ENCODE assay signal across 14 cellular contexts in the genomic region with DNA sequence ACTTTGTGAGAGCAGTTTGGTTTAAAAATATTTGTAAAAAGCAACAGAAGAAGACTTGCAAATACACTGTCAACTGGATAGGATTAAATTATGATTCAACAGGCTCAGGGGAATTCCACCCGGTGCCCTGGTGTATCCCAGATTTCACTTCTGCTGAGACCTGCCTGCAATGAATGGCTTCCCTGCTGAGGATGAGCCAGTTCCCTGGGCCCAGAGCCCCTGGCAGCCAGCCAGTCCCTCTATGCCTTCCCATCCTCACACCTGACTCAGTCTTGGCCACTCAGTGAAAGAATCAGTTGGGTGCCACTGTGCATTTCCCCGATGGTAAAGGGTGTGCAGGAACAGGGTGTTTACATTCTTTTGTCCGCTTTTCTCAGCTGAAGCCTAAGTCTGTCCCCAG.
DNase-seq lines count a peak whose midpoint lies in the region; ATAC-seq, FAIRE-seq and TF ChIP-seq lines count a peak whose summit lies in the region.
"Had no signal": no experiment of that assay in that cellular context is flagged by ENCODE, and none has a peak within 500 bp of the region (broad histone marks: within the 10 kb centered on the region; RNA-seq: fewer than 3 reads in every experiment).

No MANE protein-coding gene starts in this region.

- peak; percentile 32 for DNase-seq in HFFc6
- DNase-seq in NCI-H2227 (lab: John Stamatoyannopoulos, UW; ENCODE audit: unreplicated experiment): peak; percentile 52
- no peak for DNase-seq in GM12878 (ENCODE audit: low read depth, low spot score)
- no peak for DNase-seq in neuronal stem cell (ENCODE audit: low spot score)
- no peak for DNase-seq in OCI-M1 (lab: John Stamatoyannopoulos, UW)
- no peak for DNase-seq in stimulated activated effector memory CD8-positive, alpha-beta T cell treated with anti-CD3 and anti-CD28 coated beads, Interleukin-12 subunit alpha, Interleukin-12 subunit beta, amount 100 ng/mL, for 72 hours (ENCODE audit: low spot score in 2 of 2)
- DNase-seq in DMS114 treated with DMSO at 0.1 percent for 48 hours (lab: John Stamatoyannopoulos, UW; ENCODE audit: unreplicated experiment): no peak
- DNase-seq: effector memory CD4-positive, alpha-beta T cell; immature natural killer cell; T-helper 9 cell; transverse colon had no signal

- no peak overlapping the region for H4K8ac ChIP-seq in neuronal stem cell (ENCODE audit: low read depth, low read length)

- H3K27ac ChIP-seq in GM12878 (ENCODE audit: control insufficient read depth, insufficient read depth): no peak overlapping the region
- H3K27ac ChIP-seq in neuronal stem cell (replicated peaks; ENCODE audit: low read length): no peak overlapping the region
- H3K27ac ChIP-seq: neutrophil, transverse colon had no signal

- TF ChIP-seq RAD21 in GM12878 (IDR thresholded peaks at IDR 0.05; ENCODE audit: insufficient read depth, low read depth, low read length): no peak

- RAD21 ChIA-PET in GM12878 (lab: Charles Lee; ENCODE audit: unreplicated experiment): no interaction called here

- CTCF ChIA-PET in GM12878 (lab: Yijun Ruan, JAX): interaction anchor here (0.9 kb wide), 1 partner anchor 19 kb away, joined by 4 read pairs; no protein-coding TSS in a partner anchor

- POLR2A ChIA-PET in GM12878 (lab: Charles Lee): interaction anchor here (0.6 to 1.2 kb wide), 2 partner anchors 20 to 41 kb away, joined by 3 read pairs; no protein-coding TSS in a partner anchor

- H3K4me1 ChIP-seq in GM12878 (ENCODE audit: control insufficient read depth, insufficient read depth, low read length): no peaks in the 10 kb centered on the region
- peaks cover 0 to 3% of the 10 kb centered on the region in 2 donors for H3K4me1 ChIP-seq in neuronal stem cell (ENCODE audit: control insufficient read depth in 2 of 2, insufficient read depth in 1 of 2, low read depth in 1 of 2, low read length in 2 of 2)

- H3K18ac ChIP-seq in neuronal stem cell (ENCODE audit: low read length): no peak overlapping the region

- H3K4me2 ChIP-seq in GM12878 (ENCODE audit: control insufficient read depth, insufficient read depth) (no peak overlapping the region), neuronal stem cell (ENCODE audit: insufficient read depth, low read length, poor library complexity, severe bottlenecking) (no peak overlapping the region)

- in situ Hi-C loops in GM12878 (cut with MboI): no loop called here

- H2AFZ ChIP-seq in GM12878 (ENCODE audit: control insufficient read depth, low read depth, low read length): no peak overlapping the region
- H2AFZ ChIP-seq in neuronal stem cell (ENCODE audit: low read length): no peak overlapping the region

- peaks cover 25% of the 10 kb centered on the region for H3K4me1 Mint-ChIP-seq in HFFc6 (ENCODE audit: low read depth)
- no peaks in the 10 kb centered on the region for H3K4me1 Mint-ChIP-seq in stimulated activated effector memory CD8-positive, alpha-beta T cell treated with anti-CD3 and anti-CD28 coated beads, Interleukin-12 subunit alpha, Interleukin-12 subunit beta, amount 100 ng/mL, for 72 hours
- no peaks in the 10 kb centered on the region for H3K4me1 Mint-ChIP-seq in activated T-helper 17 cell treated with anti-CD3 and anti-CD28 coated beads, Interleukin-2, amount 50 U/mL, for 72 hours
- H3K4me1 Mint-ChIP-seq: immature natural killer cell had no signal

- H3K4me3 Mint-ChIP-seq in HFFc6: no peak overlapping the region
- no peak overlapping the region for H3K4me3 Mint-ChIP-seq in stimulated activated effector memory CD8-positive, alpha-beta T cell treated with anti-CD3 and anti-CD28 coated beads, Interleukin-12 subunit alpha, Interleukin-12 subunit beta, amount 100 ng/mL, for 72 hours
- H3K4me3 Mint-ChIP-seq in activated T-helper 17 cell treated with anti-CD3 and anti-CD28 coated beads, Interleukin-2, amount 50 U/mL, for 72 hours: no peak overlapping the region
- H3K4me3 Mint-ChIP-seq: activated T-helper 1 cell treated with anti-CD3 and anti-CD28 coated beads, Interleukin-12 subunit alpha, Interleukin-12 subunit beta, Interleukin-2, Interleukin-4 antibody, amounts not matched to agents 30 ng/mL and 10 ng/mL and 1 ng/mL, durations not matched to agents 14 hours and 24 hours and 36 hours; immature natural killer cell had no signal

- H2BK5ac ChIP-seq in neuronal stem cell (ENCODE audit: low read length): no peak overlapping the region

- no peak for TF ChIP-seq POLR2A in GM12878 (IDR thresholded peaks at IDR 0.05; ENCODE audit: low read depth, low read length)

- SMC1A ChIA-PET in GM12878 (lab: Charles Lee; ENCODE audit: uncharacterized antibody, unreplicated experiment): interaction anchor here (0.9 to 1.6 kb wide), 5 partner anchors 11 to 42 kb away, joined by 3 to 6 read pairs (median 4); no protein-coding TSS in a partner anchor

- no peak overlapping the region for H2BK15ac ChIP-seq in neuronal stem cell (ENCODE audit: low read length)

- ATAC-seq in GM12878: peak; percentile 5; the same call in 2 of the 3 replicates
- ATAC-seq in stimulated activated effector memory CD8-positive, alpha-beta T cell treated with anti-CD3 and anti-CD28 coated beads, Interleukin-12 subunit alpha, Interleukin-12 subunit beta, amount 100 ng/mL, for 72 hours: no peak
- no peak for ATAC-seq in activated T-helper 17 cell treated with anti-CD3 and anti-CD28 coated beads, Interleukin-2, amount 50 U/mL, for 72 hours (replicated peaks)

- no peak overlapping the region for H3K9ac ChIP-seq in GM12878 (ENCODE audit: control insufficient read depth, insufficient read depth, low read length)
- no peak overlapping the region for H3K9ac ChIP-seq in neuronal stem cell (ENCODE audit: low read depth, low read length, poor library complexity)

- H3K27me3 Mint-ChIP-seq in HFFc6 (ENCODE audit: insufficient read depth): no peaks in the 10 kb centered on the region
- H3K27me3 Mint-ChIP-seq in activated T-helper 17 cell treated with anti-CD3 and anti-CD28 coated beads, Interleukin-2, amount 50 U/mL, for 72 hours: peaks cover 6% of the 10 kb centered on the region

- intact Hi-C loops in GM12878 (cut with micrococcal nuclease; ENCODE audit: unreplicated experiment): no loop called here

- H3K36me3 ChIP-seq in GM12878 (ENCODE audit: control insufficient read depth in 2 of 2, insufficient read depth in 2 of 2, low read length in 1 of 2): no peaks in the 10 kb centered on the region
- no peaks in the 10 kb centered on the region for H3K36me3 ChIP-seq in neuronal stem cell (replicated peaks in 1 of 2; ENCODE audit: control insufficient read depth in 2 of 2, insufficient read depth in 2 of 2, low read length in 2 of 2)
- H3K36me3 ChIP-seq: neutrophil, transverse colon had no signal

- H2AK5ac ChIP-seq in neuronal stem cell (ENCODE audit: low read depth, low read length): no peak overlapping the region

- H3K79me2 ChIP-seq in GM12878 (ENCODE audit: control insufficient read depth, insufficient read depth, low read length): no peaks in the 10 kb centered on the region

- BruUV-seq in GM12878 (replicated peaks; lab: Mats Ljungman, UMichigan): no TSS peak

- no peak overlapping the region for H4K91ac ChIP-seq in neuronal stem cell (ENCODE audit: low read depth, low read length, poor library complexity)

- H3K9me3 Mint-ChIP-seq in HFFc6: no peaks in the 10 kb centered on the region
- H3K9me3 Mint-ChIP-seq in stimulated activated effector memory CD8-positive, alpha-beta T cell treated with anti-CD3 and anti-CD28 coated beads, Interleukin-12 subunit alpha, Interleukin-12 subunit beta, amount 100 ng/mL, for 72 hours: peaks cover 17% of the 10 kb centered on the region
- peaks cover 5% of the 10 kb centered on the region for H3K9me3 Mint-ChIP-seq in activated T-helper 17 cell treated with anti-CD3 and anti-CD28 coated beads, Interleukin-2, amount 50 U/mL, for 72 hours
- H3K9me3 Mint-ChIP-seq: activated T-helper 1 cell treated with anti-CD3 and anti-CD28 coated beads, Interleukin-12 subunit alpha, Interleukin-12 subunit beta, Interleukin-2, Interleukin-4 antibody, amounts not matched to agents 30 ng/mL and 10 ng/mL and 1 ng/mL, durations not matched to agents 14 hours and 24 hours and 36 hours had no signal

- no peak overlapping the region for H3K27ac Mint-ChIP-seq in HFFc6
- H3K27ac Mint-ChIP-seq in stimulated activated effector memory CD8-positive, alpha-beta T cell treated with anti-CD3 and anti-CD28 coated beads, Interleukin-12 subunit alpha, Interleukin-12 subunit beta, amount 100 ng/mL, for 72 hours: no peak overlapping the region
- no peak overlapping the region for H3K27ac Mint-ChIP-seq in activated T-helper 17 cell treated with anti-CD3 and anti-CD28 coated beads, Interleukin-2, amount 50 U/mL, for 72 hours
- H3K27ac Mint-ChIP-seq: activated T-helper 1 cell treated with anti-CD3 and anti-CD28 coated beads, Interleukin-12 subunit alpha, Interleukin-12 subunit beta, Interleukin-2, Interleukin-4 antibody, amounts not matched to agents 30 ng/mL and 10 ng/mL and 1 ng/mL, durations not matched to agents 14 hours and 24 hours and 36 hours; immature natural killer cell had no signal

- no peaks in the 10 kb centered on the region for H4K20me1 ChIP-seq in GM12878 (ENCODE audit: control insufficient read depth, insufficient read depth)

- FAIRE-seq in GM12878 (lab: Jason Lieb, UNC): no peak

- no peaks in the 10 kb centered on the region for H3K36me3 Mint-ChIP-seq in HFFc6 (ENCODE audit: low read depth)
- no peaks in the 10 kb centered on the region for H3K36me3 Mint-ChIP-seq in stimulated activated effector memory CD8-positive, alpha-beta T cell treated with anti-CD3 and anti-CD28 coated beads, Interleukin-12 subunit alpha, Interleukin-12 subunit beta, amount 100 ng/mL, for 72 hours
- no peaks in the 10 kb centered on the region for H3K36me3 Mint-ChIP-seq in activated T-helper 17 cell treated with anti-CD3 and anti-CD28 coated beads, Interleukin-2, amount 50 U/mL, for 72 hours (ENCODE audit: low read depth)
- H3K36me3 Mint-ChIP-seq: immature natural killer cell had no signal

- no peaks in the 10 kb centered on the region for H3K79me1 ChIP-seq in neuronal stem cell (ENCODE audit: low read depth, low read length)

- 45% methylated on average over 3 of the region's 3 CpGs for WGBS in GM12878 (ENCODE audit: insufficient coverage, insufficient replicate concordance, low lambda C conversion rate, missing lambda C conversion rate)
- WGBS in neuronal stem cell (ENCODE audit: extremely low coverage in 2 of 2, insufficient read length in 2 of 2, insufficient replicate concordance in 1 of 2), 2 donors: no CpG with 5 or more reads among the region's 3 CpGs

- no peak overlapping the region for H2BK12ac ChIP-seq in neuronal stem cell (ENCODE audit: low read length)

- no peak overlapping the region for H3K4me3 ChIP-seq in GM12878
- H3K4me3 ChIP-seq in neuronal stem cell (ENCODE audit: low read length in 2 of 2): peak overlapping the region in 1 of 2 donors; percentile 56
- H3K4me3 ChIP-seq: transverse colon had no signal

- no peaks in the 10 kb centered on the region for H3K9me3 ChIP-seq in GM12878 (replicated peaks; ENCODE audit: control insufficient read depth, insufficient read depth, low read length)
- no peaks in the 10 kb centered on the region for H3K9me3 ChIP-seq in neuronal stem cell (replicated peaks in 1 of 2; ENCODE audit: control insufficient read depth in 2 of 2, insufficient read depth in 1 of 2, low read depth in 1 of 2, low read length in 2 of 2)
- H3K9me3 ChIP-seq: neutrophil, transverse colon had no signal

- H3K4ac ChIP-seq in neuronal stem cell (ENCODE audit: low read length): no peak overlapping the region

- no peaks in the 10 kb centered on the region for H3K27me3 ChIP-seq in GM12878 (replicated peaks in 1 of 2; ENCODE audit: control insufficient read depth in 2 of 2, insufficient read depth in 2 of 2, low read length in 1 of 2)
- H3K27me3 ChIP-seq in neuronal stem cell (ENCODE audit: control insufficient read depth in 3 of 3, insufficient read depth in 3 of 3, low read depth in 1 of 3, low read length in 3 of 3): no peaks in the 10 kb centered on the region
- H3K27me3 ChIP-seq: neutrophil, transverse colon had no signal

- H3K14ac ChIP-seq in neuronal stem cell (ENCODE audit: low read length): no peak overlapping the region

- H3K23ac ChIP-seq in neuronal stem cell (ENCODE audit: low read depth, low read length, poor library complexity): peak overlapping the region; percentile 8

- H2BK120ac ChIP-seq in neuronal stem cell (ENCODE audit: low read depth, low read length): no peak overlapping the region

- TF ChIP-seq EP300 in GM12878 (IDR thresholded peaks at IDR 0.05; ENCODE audit: borderline replicate concordance in 1 of 2, control insufficient read depth in 1 of 2, low read depth in 2 of 2, low read length in 2 of 2): no peak

- TF ChIP-seq CTCF in HFFc6 (IDR thresholded peaks at IDR 0.05) (no peak), GM12878 (IDR thresholded peaks at IDR 0.05 in 2 of 3, conservative IDR thresholded peaks at IDR 0.05 in 1 of 3; ENCODE audit: control insufficient read depth in 2 of 3, extremely low read depth in 1 of 3, insufficient read depth in 1 of 3, low read depth in 3 of 3, low read length in 3 of 3) (no peak)

Comparison
In these comparisons a context has a peak if more than half of its experiments do, and no peak if none do; other contexts are left out.
1. DNase-seq: peak in HFFc6 (single experiment) and NCI-H2227 (single experiment); none in GM12878 (single experiment), neuronal stem cell (single experiment), OCI-M1 (single experiment), stimulated activated effector memory CD8-positive, alpha-beta T cell treated with anti-CD3 and anti-CD28 coated beads, Interleukin-12 subunit alpha, Interleukin-12 subunit beta, amount 100 ng/mL, for 72 hours (0 of 2) and DMS114 treated with DMSO at 0.1 percent for 48 hours (single experiment).